ENCODE assay signal across 25 cellular contexts in the genomic region with DNA sequence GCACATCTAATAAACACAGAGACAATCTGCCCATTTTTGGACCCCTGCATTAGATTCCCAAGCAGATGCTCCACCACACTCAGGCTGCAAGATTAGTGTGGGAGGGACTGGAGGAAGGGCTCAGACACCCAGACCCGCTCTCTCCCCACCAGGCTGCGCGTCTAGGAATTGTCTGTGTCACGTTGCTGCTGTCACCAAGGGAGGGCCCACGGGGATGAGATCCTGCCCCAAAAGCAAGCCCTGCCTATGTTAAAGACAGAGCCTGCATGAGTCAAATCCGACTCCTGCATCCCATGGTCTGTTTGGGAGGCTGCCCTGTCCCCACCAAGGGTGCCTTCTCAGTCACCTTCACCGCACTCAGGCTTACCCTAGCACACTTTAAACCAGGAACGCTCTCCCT.
"Had no signal": no experiment of that assay in that cellular context is flagged by ENCODE, and none has a peak within 500 bp of the region (broad histone marks: within the 10 kb centered on the region; RNA-seq: fewer than 3 reads in every experiment).

No MANE protein-coding gene starts in this region.

- H3K4me1 ChIP-seq: pancreas, prostate gland, right lobe of liver, sigmoid colon, stomach, thyroid gland, tibial nerve, upper lobe of left lung, vagina had no signal

- H3K9me3 ChIP-seq: neutrophil, pancreas, prostate gland, right lobe of liver, sigmoid colon, stomach, thoracic aorta, thyroid gland, tibial nerve, upper lobe of left lung, vagina had no signal

- H3K4me3 ChIP-seq: pancreas, prostate gland, right lobe of liver, sigmoid colon, stomach, thoracic aorta, thyroid gland, tibial nerve, upper lobe of left lung, vagina had no signal

- DNase-seq: nephron progenitor cell; nucleus accumbens; pancreas; retina; right cardiac atrium; right lobe of liver; small intestine; stimulated activated CD4-positive, alpha-beta T cell treated with anti-CD3 and anti-CD28 coated beads, Interleukin-15, amount 100 ng/mL, for 24 hours; stimulated activated CD4-positive, alpha-beta T cell treated with anti-CD3 and anti-CD28 coated beads, Interleukin-2, amount 100 ng/mL, for 24 hours; stimulated activated CD4-positive, alpha-beta T cell treated with anti-CD3 and anti-CD28 coated beads, Interleukin-2, amount 100 ng/mL, for 48 hours; stimulated activated CD4-positive, alpha-beta T cell treated with anti-CD3 and anti-CD28 coated beads, Interleukin-4, amount 100 ng/mL, for 24 hours; stimulated activated naive B cell treated with anti-CD40 and anti-IgM and Interleukin-4, amounts not matched to agents 10 μg/mL and 1 μg/mL and 100 μg/mL, for 72 hours; stimulated activated naive CD4-positive, alpha-beta T cell treated with Interleukin-2 at 50 U/mL for 16 hours; stomach; thyroid gland; trophoblast cell; upper lobe of left lung had no signal

- H3K36me3 ChIP-seq: neutrophil, pancreas, prostate gland, right lobe of liver, sigmoid colon, stomach, thoracic aorta, thyroid gland, tibial nerve, upper lobe of left lung, vagina had no signal

- H3K27me3 ChIP-seq: right lobe of liver, thyroid gland, tibial nerve, upper lobe of left lung, vagina had no signal

- ATAC-seq: natural killer cell treated with Interleukin-12 subunit alpha and Interleukin-12 subunit beta and Interleukin-15 and Interleukin-18, amount 100 ng/mL, for 72 hours; pancreas; right cardiac atrium; right lobe of liver; stimulated activated effector memory CD8-positive, alpha-beta T cell treated with anti-CD3 and anti-CD28 coated beads, Interleukin-12 subunit alpha, Interleukin-12 subunit beta, amount 100 ng/mL, for 72 hours; stimulated activated naive B cell treated with anti-CD40 and anti-IgM and Interleukin-4, amounts not matched to agents 10 μg/mL and 1 μg/mL and 100 μg/mL, for 72 hours had no signal

- H3K27ac ChIP-seq: neutrophil, pancreas, prostate gland, right lobe of liver, sigmoid colon, stomach, thoracic aorta, thyroid gland, tibial nerve, upper lobe of left lung, vagina had no signal
